Comparison of ENCODE assay signal across 2 cellular contexts in genomic region chr19:51719251-51719901, GRCh38.
TF ChIP-seq lines count a peak whose summit lies in the region.

No MANE protein-coding gene starts in this region.

TF ChIP-seq in SK-N-SH treated with all-trans-retinoic acid at 6 μM for 48 hours, 23 proteins besides CTCF, POLR2A, EP300 and RAD21:
- TF ChIP-seq PATZ1 (CRISPR knock-in tag; IDR thresholded peaks at IDR 0.05; ENCODE audit: borderline replicate concordance) (no peak), POU6F1 (CRISPR knock-in tag; IDR thresholded peaks at IDR 0.05; ENCODE audit: borderline replicate concordance, low read depth) (no peak), RARB (CRISPR knock-in tag; IDR thresholded peaks at IDR 0.05) (no peak), ZFP3 (CRISPR knock-in tag; IDR thresholded peaks at IDR 0.05) (no peak), ZFP30 (CRISPR knock-in tag; IDR thresholded peaks at IDR 0.05) (no peak), ZC3H10 (CRISPR knock-in tag; IDR thresholded peaks at IDR 0.05) (no peak), ZNF565 (CRISPR knock-in tag; conservative IDR thresholded peaks at IDR 0.05; ENCODE audit: low read depth) (no peak), OSR1 (CRISPR knock-in tag; IDR thresholded peaks at IDR 0.05) (no peak), PPARA (CRISPR knock-in tag; IDR thresholded peaks at IDR 0.05; ENCODE audit: borderline replicate concordance) (no peak), ISL1 (CRISPR knock-in tag; IDR thresholded peaks at IDR 0.05) (no peak), ARNTL (CRISPR knock-in tag; IDR thresholded peaks at IDR 0.05; ENCODE audit: borderline replicate concordance, low read depth) (no peak), CREB5 (CRISPR knock-in tag; IDR thresholded peaks at IDR 0.05; ENCODE audit: low read depth) (no peak)

TF ChIP-seq in HepG2, 621 proteins besides CTCF, POLR2A, EP300 and RAD21:
- TF ChIP-seq ZFP36L2 (CRISPR knock-in tag; IDR thresholded peaks at IDR 0.05) (no peak), BCLAF1 (IDR thresholded peaks at IDR 0.05) (no peak), CEBPZ (IDR thresholded peaks at IDR 0.05; ENCODE audit: low read length) (no peak), TIGD3 (CRISPR knock-in tag; IDR thresholded peaks at IDR 0.05; ENCODE audit: borderline replicate concordance) (no peak), RARG (CRISPR knock-in tag; IDR thresholded peaks at IDR 0.05; ENCODE audit: low read depth) (no peak), DNMT1 (CRISPR knock-in tag; IDR thresholded peaks at IDR 0.05) (0 out of 2 replicates have a peak, but pooled peaks have one; percentile 27), ZKSCAN5 (CRISPR knock-in tag; IDR thresholded peaks at IDR 0.05) (no peak)
